ENCODE assay signal across 2 cellular contexts in genomic region chr14:65853407-65853955, GRCh38.
TF ChIP-seq lines count a peak whose summit lies in the region.

No MANE protein-coding gene starts in this region.

TF ChIP-seq in HepG2, 621 proteins besides CTCF, POLR2A, EP300 and RAD21 (continued from another document):
- TF ChIP-seq CREB1 (IDR thresholded peaks at IDR 0.05) (peak; percentile 69), CREB1 (CRISPR knock-in tag; IDR thresholded peaks at IDR 0.05) (no peak)

TF ChIP-seq in H1, 55 proteins besides CTCF, POLR2A, EP300 and RAD21 (continued from another document):
- TF ChIP-seq E2F6 (IDR thresholded peaks at IDR 0.05) (no peak), POU5F1 (IDR thresholded peaks at IDR 0.05; ENCODE audit: low read depth, low read length) (no peak)
